ENCODE assay signal across 23 cellular contexts in the genomic region with DNA sequence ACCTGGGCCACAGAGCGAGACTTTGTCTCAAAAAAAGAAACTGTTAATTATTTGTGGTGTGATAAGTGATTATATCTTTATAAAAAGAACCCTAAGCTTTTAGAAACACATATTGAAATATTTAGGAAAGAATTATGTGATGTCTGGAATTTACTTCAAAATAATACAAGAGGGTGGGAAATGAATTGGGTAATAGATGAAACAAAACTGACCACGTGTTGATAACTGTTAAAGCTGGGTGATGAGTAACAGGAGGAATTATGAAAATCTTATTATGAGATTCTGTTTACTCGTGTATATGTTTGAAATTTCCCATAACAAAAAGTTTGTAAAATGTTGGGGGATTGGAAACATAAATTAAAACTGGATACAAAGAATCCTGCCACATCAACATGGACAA.
"Had no signal": no experiment of that assay in that cellular context is flagged by ENCODE, and none has a peak within 500 bp of the region (broad histone marks: within the 10 kb centered on the region; RNA-seq: fewer than 3 reads in every experiment).

No MANE protein-coding gene starts in this region.

- ATAC-seq: left colon; left lung; lower lobe of right lung; naive thymus-derived CD8-positive, alpha-beta T cell; pancreas; right cardiac atrium; sciatic nerve; stimulated activated effector memory CD8-positive, alpha-beta T cell treated with anti-CD3 and anti-CD28 coated beads, Interleukin-12 subunit alpha, Interleukin-12 subunit beta, amount 100 ng/mL, for 72 hours had no signal

- DNase-seq: immature natural killer cell; kidney; left colon; left lung; lower lobe of right lung; mammary epithelial cell; mesenchymal stem cell; naive thymus-derived CD8-positive, alpha-beta T cell; nucleus accumbens; pancreas; posterior cingulate gyrus; retina; right cardiac atrium; small intestine; spleen; stimulated activated CD4-positive, alpha-beta T cell treated with anti-CD3 and anti-CD28 coated beads, Interleukin-4, amount 100 ng/mL, for 24 hours; stimulated activated naive CD4-positive, alpha-beta T cell; substantia nigra; uterus had no signal

- H3K4me3 ChIP-seq: left lung, lower lobe of right lung, pancreas, prostate gland, spleen, tibial nerve, uterus had no signal

- H3K4me1 ChIP-seq: left lung, lower lobe of right lung, pancreas, prostate gland, spleen, tibial nerve, uterus had no signal

- H3K36me3 ChIP-seq: left lung, lower lobe of right lung, pancreas, prostate gland, spleen, tibial nerve, uterus had no signal

- H3K27me3 ChIP-seq: left lung, pancreas, spleen, tibial nerve, uterus had no signal

- H3K9me3 ChIP-seq: pancreas, prostate gland, uterus had no signal

- H3K27ac ChIP-seq: left lung, lower lobe of right lung, pancreas, prostate gland, spleen, tibial nerve, uterus had no signal
